8 cellular contexts compared by ENCODE assay signal in genomic region chr11:116641561-116642045, GRCh38.
DNase-seq lines count a peak whose midpoint lies in the region; ATAC-seq and TF ChIP-seq lines count a peak whose summit lies in the region.

No MANE protein-coding gene starts in this region.

- intact Hi-C loops in colonic mucosa (cut with DNase I), result loop anchor here (2.0 kb wide), 1 partner anchor 127 kb away; no protein-coding TSS in a partner anchor
- intact Hi-C loops in aorta (cut with DNase I), result loop anchor here in 1 of 2 donors (5.0 kb wide), 2 partner anchors 129 to 189 kb away; no protein-coding TSS in a partner anchor

- no peaks in the 10 kb centered on the region for H3K27me3 ChIP-seq in colonic mucosa
- H3K27me3 ChIP-seq in aorta (ENCODE audit: control insufficient read depth in 1 of 2, insufficient read depth in 2 of 2, low read length in 1 of 2), result no peaks in the 10 kb centered on the region

- peak; percentile 62 for TF ChIP-seq CTCF in colonic mucosa (IDR thresholded peaks at IDR 0.05)

- H3K27ac ChIP-seq in colonic mucosa (no peak overlapping the region), aorta (ENCODE audit: low read depth in 1 of 2, low read length in 2 of 2) (no peak overlapping the region)

- DNase-seq in DMS79 treated with DMSO at 0.1 percent for 48 hours (lab: John Stamatoyannopoulos, UW), result peak; percentile 74
- DNase-seq in NCI-H82 treated with DMSO at 0.1 percent for 48 hours (lab: John Stamatoyannopoulos, UW; ENCODE audit: unreplicated experiment), result peak; percentile 7
- peak; percentile 40 for DNase-seq in colonic mucosa
- DNase-seq in mucosa of gallbladder (ENCODE audit: low spot score), result peak; percentile 43
- DNase-seq in aorta, result no peak

- no peaks in the 10 kb centered on the region for H3K36me3 ChIP-seq in colonic mucosa
- H3K36me3 ChIP-seq in aorta (ENCODE audit: control insufficient read depth in 1 of 2, insufficient read depth in 2 of 2, low read length in 1 of 2), result no peaks in the 10 kb centered on the region

- 19 to 24% methylated on average over 11 of the region's 11 CpGs for WGBS in aorta, 2 donors

- ATAC-seq in HG02642 (IDR thresholded peaks at IDR 0.05; ENCODE audit: poor library complexity, unreplicated experiment), result peak; percentile 52
- ATAC-seq in GM21576 (IDR thresholded peaks at IDR 0.05; ENCODE audit: unreplicated experiment), result no peak
- no peak for ATAC-seq in aorta (ENCODE audit: low FRiP score)
- no peak for ATAC-seq in HG03039 (IDR thresholded peaks at IDR 0.05; ENCODE audit: unreplicated experiment)

- H3K4me3 ChIP-seq in colonic mucosa (no peak overlapping the region), aorta (ENCODE audit: low read length in 2 of 2) (no peak overlapping the region)

- H3K9ac ChIP-seq in colonic mucosa (ENCODE audit: low read depth in 2 of 2, low read length in 2 of 2), result no peak overlapping the region

- H3K9me3 ChIP-seq in colonic mucosa (no peaks in the 10 kb centered on the region), aorta (ENCODE audit: control insufficient read depth, low read length) (no peaks in the 10 kb centered on the region)

- H3K4me1 ChIP-seq in colonic mucosa (no peaks in the 10 kb centered on the region), aorta (ENCODE audit: control insufficient read depth in 1 of 2, insufficient read depth in 2 of 2, low read length in 2 of 2) (no peaks in the 10 kb centered on the region)

Comparison
In these comparisons a context has a peak if more than half of its experiments do, and no peak if none do; other contexts are left out.
1. DNase-seq: peak in DMS79 treated with DMSO at 0.1 percent for 48 hours (single experiment), NCI-H82 treated with DMSO at 0.1 percent for 48 hours (single experiment), colonic mucosa (single experiment) and mucosa of gallbladder (single experiment); none in aorta (0 of 2).